12 cellular contexts compared by ENCODE assay signal in genomic region chr6:15305496-15305895, GRCh38. TPM values are rescaled to one million over a fixed set of nuclear protein-coding genes. Genes with fewer than 3 reads are reported as not detected.
DNase-seq lines count a peak whose midpoint lies in the region; ATAC-seq, FAIRE-seq and TF ChIP-seq lines count a peak whose summit lies in the region.
"Had no signal": no experiment of that assay in that cellular context is flagged by ENCODE, and none has a peak within 500 bp of the region (broad histone marks: within the 10 kb centered on the region; RNA-seq: fewer than 3 reads in every experiment).

No MANE protein-coding gene starts in this region.

- H3K36me3 ChIP-seq in CD8-positive, alpha-beta memory T cell (ENCODE audit: insufficient read depth, low read length) = no peaks in the 10 kb centered on the region
- no peaks in the 10 kb centered on the region; a peak in 1 of 4 replicates for H3K36me3 ChIP-seq in GM12878 (ENCODE audit: control insufficient read depth in 2 of 2, insufficient read depth in 2 of 2, low read length in 1 of 2)

- H3K36me3 Mint-ChIP-seq in CD8-positive, alpha-beta memory T cell = peaks cover 0 to 4% (median 2%) of the 10 kb centered on the region in 3 donors

- intact Hi-C loops in GM12878 (cut with micrococcal nuclease; ENCODE audit: unreplicated experiment) = loop anchor here (2.0 to 5.0 kb wide), 2 partner anchors 19 to 428 kb away; no protein-coding TSS in a partner anchor

- peaks cover 0 to 1% of the 10 kb centered on the region in 2 donors for H3K27me3 Mint-ChIP-seq in CD8-positive, alpha-beta memory T cell

- in situ Hi-C loops in GM12878 (cut with MboI) = no loop called here

- TF ChIP-seq EP300 in GM12878 (IDR thresholded peaks at IDR 0.05; ENCODE audit: borderline replicate concordance in 1 of 2, control insufficient read depth in 1 of 2, low read depth in 2 of 2, low read length in 2 of 2) = peak in 1 of 2 experiments; percentile 55; a peak in 2 of 4 replicates

- H3K27ac ChIP-seq in CD8-positive, alpha-beta memory T cell (ENCODE audit: low read depth, low read length) = peak overlapping the region; percentile 6
- peak overlapping the region; percentile 87 for H3K27ac ChIP-seq in GM12878 (ENCODE audit: control insufficient read depth, insufficient read depth)

- H3K79me2 ChIP-seq in GM12878 (ENCODE audit: control insufficient read depth, insufficient read depth, low read length) = peaks cover 96% of the 10 kb centered on the region

- H3K9ac ChIP-seq in GM12878 (ENCODE audit: control insufficient read depth, insufficient read depth, low read length) = 0 out of 2 replicates have a peak overlapping the region, but pooled peaks have one; percentile 21

- H4K20me1 ChIP-seq in GM12878 (ENCODE audit: control insufficient read depth, insufficient read depth) = no peaks in the 10 kb centered on the region

- no peak for DNase-seq in CD8-positive, alpha-beta memory T cell
- DNase-seq in GM12878 (ENCODE audit: low read depth, low spot score) (no peak), kidney tubule cell (ENCODE audit: low spot score) (no peak), OCI-M1 (lab: John Stamatoyannopoulos, UW) (no peak), SHP77 treated with DMSO at 0.1 percent for 48 hours (lab: John Stamatoyannopoulos, UW) (no peak), RCC 7860 (ENCODE audit: low spot score) (no peak)
- DNase-seq: NCI-H1930; SIG-M5; stimulated activated CD4-positive, alpha-beta T cell treated with anti-CD3 and anti-CD28 coated beads, Interleukin-4, amount 100 ng/mL, for 4 hours had no signal

- ATAC-seq in GM19463 (IDR thresholded peaks at IDR 0.05; ENCODE audit: unreplicated experiment) (peak; percentile 55), HG03378 (IDR thresholded peaks at IDR 0.05; ENCODE audit: unreplicated experiment) (peak; percentile 33), GM12878 (peak; percentile 67)

- TF ChIP-seq CTCF in GM12878 (IDR thresholded peaks at IDR 0.05 in 2 of 3, conservative IDR thresholded peaks at IDR 0.05 in 1 of 3; ENCODE audit: control insufficient read depth in 2 of 3, extremely low read depth in 1 of 3, insufficient read depth in 1 of 3, low read depth in 3 of 3, low read length in 3 of 3) = no peak

- peak overlapping the region; percentile 44 to 93 (median 78) for H3K27ac Mint-ChIP-seq in CD8-positive, alpha-beta memory T cell

- H3K9me3 ChIP-seq in CD8-positive, alpha-beta memory T cell (ENCODE audit: low read length) = no peaks in the 10 kb centered on the region
- no peaks in the 10 kb centered on the region for H3K9me3 ChIP-seq in GM12878 (replicated peaks; ENCODE audit: control insufficient read depth, insufficient read depth, low read length)

- H2AFZ ChIP-seq in GM12878 (ENCODE audit: control insufficient read depth, low read depth, low read length) = no peak overlapping the region

- H3K4me3 ChIP-seq in CD8-positive, alpha-beta memory T cell (ENCODE audit: low read length) = no peak overlapping the region
- peak overlapping the region; percentile 37; the same call in 1 of the 2 replicates for H3K4me3 ChIP-seq in GM12878

- H3K4me2 ChIP-seq in GM12878 (ENCODE audit: control insufficient read depth, insufficient read depth) = peak overlapping the region; percentile 79

- no peak for TF ChIP-seq POLR2A in GM12878 (IDR thresholded peaks at IDR 0.05; ENCODE audit: low read depth, low read length)

- peak overlapping the region; percentile 33 to 78 (median 59) for H3K4me3 Mint-ChIP-seq in CD8-positive, alpha-beta memory T cell
- H3K4me3 Mint-ChIP-seq: neural crest cell had no signal

- RAD21 ChIA-PET in GM12878 (lab: Charles Lee; ENCODE audit: unreplicated experiment) = interaction anchor here (0.6 to 5.5 kb wide), 14 partner anchors 14 to 1195 kb away, joined by 3 to 59 read pairs (median 4); no protein-coding TSS in a partner anchor

- BruUV-seq in GM12878 (replicated peaks; lab: Mats Ljungman, UMichigan) = no TSS peak

- FAIRE-seq in GM12878 (lab: Jason Lieb, UNC) (peak; percentile 95), RCC 7860 (lab: Jason Lieb, UNC) (no peak)

- peaks cover 66% of the 10 kb centered on the region for H3K4me1 ChIP-seq in CD8-positive, alpha-beta memory T cell (ENCODE audit: insufficient read depth, low read length)
- peaks cover 68% of the 10 kb centered on the region for H3K4me1 ChIP-seq in GM12878 (ENCODE audit: control insufficient read depth, insufficient read depth, low read length)

- TF ChIP-seq RAD21 in GM12878 (IDR thresholded peaks at IDR 0.05; ENCODE audit: insufficient read depth, low read depth, low read length) = no peak

- H3K9me3 Mint-ChIP-seq in CD8-positive, alpha-beta memory T cell = no peaks in the 10 kb centered on the region
- H3K9me3 Mint-ChIP-seq: neural crest cell had no signal

- H3K27me3 ChIP-seq in CD8-positive, alpha-beta memory T cell (ENCODE audit: insufficient read depth, low read length, poor library complexity, severe bottlenecking) = no peaks in the 10 kb centered on the region
- no peaks in the 10 kb centered on the region for H3K27me3 ChIP-seq in GM12878 (replicated peaks in 1 of 2; ENCODE audit: control insufficient read depth in 2 of 2, insufficient read depth in 2 of 2, low read length in 1 of 2)

- H3K4me1 Mint-ChIP-seq in CD8-positive, alpha-beta memory T cell = peaks cover 66 to 82% (median 76%) of the 10 kb centered on the region in 3 donors

- SMC1A ChIA-PET in GM12878 (lab: Charles Lee; ENCODE audit: uncharacterized antibody, unreplicated experiment) = interaction anchor here (0.6 to 20.9 kb wide), 19 partner anchors 9 to 1071 kb away, joined by 3 to 301 read pairs (median 5); no protein-coding TSS in a partner anchor

- POLR2A ChIA-PET in CD8-positive, alpha-beta memory T cell (lab: Charles Lee) = interaction anchor here (0.5 kb wide), 1 partner anchor 58 kb away, joined by 4 read pairs; no protein-coding TSS in a partner anchor
- POLR2A ChIA-PET in GM12878 (lab: Charles Lee) = interaction anchor here (0.5 to 1.9 kb wide), 11 partner anchors 8 to 348 kb away, joined by 3 to 8 read pairs (median 4); no protein-coding TSS in a partner anchor

- CTCF ChIA-PET in CD8-positive, alpha-beta memory T cell (lab: Charles Lee) = interaction anchor here (0.8 to 1.2 kb wide), 2 partner anchors 40 to 56 kb away, joined by 3 read pairs; no protein-coding TSS in a partner anchor
- CTCF ChIA-PET in GM12878 (lab: Yijun Ruan, JAX) = interaction anchor here (0.9 to 2.9 kb wide), 8 partner anchors 13 to 900 kb away, joined by 3 to 15 read pairs (median 4); no protein-coding TSS in a partner anchor

TF ChIP-seq in GM12878, 131 proteins besides CTCF, POLR2A, EP300 and RAD21 (continues in another document):
- peak; percentile 43; the same call in 1 of the 2 replicates for TF ChIP-seq CHD2 (IDR thresholded peaks at IDR 0.05; ENCODE audit: borderline replicate concordance, low read depth, low read length)
- 0 out of 2 replicates have a peak, but pooled peaks have one; percentile 56 for TF ChIP-seq BCL11A (IDR thresholded peaks at IDR 0.05; ENCODE audit: low read depth, low read length)
- TF ChIP-seq MTA3 (IDR thresholded peaks at IDR 0.05; ENCODE audit: borderline replicate concordance, low read length) = peak; percentile 60; the same call in 1 of the 2 replicates
- peak; percentile 90 for TF ChIP-seq RUNX3 (IDR thresholded peaks at IDR 0.05; ENCODE audit: low read length)
- peak; percentile 21 to 53; a peak in 3 of 4 replicates for TF ChIP-seq IKZF2 (IDR thresholded peaks at IDR 0.05)
- TF ChIP-seq PAX5 (IDR thresholded peaks at IDR 0.05; ENCODE audit: borderline replicate concordance, low read depth, low read length) = peak; percentile 35; the same call in 1 of the 2 replicates
- TF ChIP-seq KLF5 (IDR thresholded peaks at IDR 0.05; ENCODE audit: partially characterized antibody) = no peak
- TF ChIP-seq ELK1 (IDR thresholded peaks at IDR 0.05; ENCODE audit: low read depth, low read length) = no peak

RNA-seq across cellular contexts. Expression of gene JARID2, which starts 59.6 kb away (rescaled TPM):
- 10 to 100 TPM; 25.0 to 25.5 TPM for total RNA-seq in CD8-positive, alpha-beta memory T cell
- polyA plus RNA-seq in CD8-positive, alpha-beta memory T cell = 12.0 TPM
- total RNA-seq in GM12878 (2013; cell fraction: nucleolus; rRNA removed) = 86.6 and 96.7 TPM in 2 replicates
- total RNA-seq in GM12878 (2014; rRNA removed) (11.2 and 11.8 TPM in 2 replicates), GM12878 (2014; rRNA removed; fragmentation: Illumina TruSeq; extraction: Trizol) (12.4 and 13.4 TPM in 2 replicates), GM12878 (2021) (19.7 and 21.1 TPM in 2 replicates)
- 5.4 TPM for polyA plus RNA-seq in GM12878 (2011; ENCODE audit: low read depth)
- polyA plus RNA-seq in GM12878 (2011; rRNA removed) (17.9 and 21.6 TPM in 2 replicates), GM12878 (2014; fragmentation: Illumina TruSeq; extraction: Trizol) (13.7 and 14.6 TPM in 2 replicates), GM12878 (2014; fragmentation: Nextera tagmentation; extraction: Ambion mirVana) (1 to 10 TPM; 4.2 to 5.2 TPM), GM12878 (2014; rRNA removed) (12.2 and 12.7 TPM in 2 replicates), GM12878 (2016; fragmentation: Nextera tagmentation; extraction: Ambion mirVana) (1 to 10 TPM; 5.9 to 7.4 TPM)
- polyA plus RNA-seq in GM12878 (2011; cell fraction: cytosol; rRNA removed) = 20.8 and 21.1 TPM in 2 replicates
- 42.4 and 49.0 TPM in 2 replicates for polyA plus RNA-seq in GM12878 (2011; cell fraction: nucleus; rRNA removed)
- polyA plus RNA-seq in GM12878 (2012) = 11.3 and 12.0 TPM in 2 replicates
- 33.6 and 37.9 TPM in 2 replicates for polyA minus RNA-seq in GM12878 (2011; rRNA and poly(A)+ RNA removed)
- 12.0 and 16.0 TPM in 2 replicates for polyA minus RNA-seq in GM12878 (2011; cell fraction: cytosol; rRNA and poly(A)+ RNA removed)
- polyA minus RNA-seq in GM12878 (2011; cell fraction: nucleus; rRNA and poly(A)+ RNA removed) = 29.5 and 42.3 TPM in 2 replicates
